In genomic region chr2:169867579-169867978, GRCh38 we compare ENCODE assay signal across 1 cellular context.
TF ChIP-seq lines count a peak whose summit lies in the region.

No MANE protein-coding gene starts in this region.

TF ChIP-seq in H1, 55 proteins besides CTCF, POLR2A, EP300 and RAD21:
- TF ChIP-seq SP2 (IDR thresholded peaks at IDR 0.05; ENCODE audit: low read length), result no peak
TF ChIP-seq in H1: peak in this region for 0.
